1 cellular context compared by ENCODE assay signal in the genomic region with DNA sequence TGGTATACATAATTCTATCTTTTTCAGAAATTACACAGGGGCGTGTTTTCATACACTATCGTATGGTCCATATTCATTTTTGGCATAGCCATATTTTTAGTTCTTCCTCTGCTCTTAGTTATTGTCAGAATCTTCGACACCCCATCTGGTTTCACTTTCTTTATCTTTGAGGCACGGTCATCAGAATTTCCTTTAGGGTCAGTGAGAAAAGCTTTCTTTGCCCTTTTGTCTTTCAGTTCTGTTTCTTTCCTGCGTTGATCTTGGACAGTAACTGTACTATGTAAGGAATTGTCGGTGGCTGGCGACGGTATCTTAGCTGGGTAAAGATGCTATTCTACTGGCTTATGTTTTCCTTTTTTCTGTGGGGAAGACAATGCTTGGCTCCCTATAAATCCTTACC.
TF ChIP-seq lines count a peak whose summit lies in the region.

No MANE protein-coding gene starts in this region.

TF ChIP-seq in WTC11, 78 proteins besides CTCF, POLR2A, EP300 and RAD21 (continued from another document):
- TF ChIP-seq, protein P1, sequence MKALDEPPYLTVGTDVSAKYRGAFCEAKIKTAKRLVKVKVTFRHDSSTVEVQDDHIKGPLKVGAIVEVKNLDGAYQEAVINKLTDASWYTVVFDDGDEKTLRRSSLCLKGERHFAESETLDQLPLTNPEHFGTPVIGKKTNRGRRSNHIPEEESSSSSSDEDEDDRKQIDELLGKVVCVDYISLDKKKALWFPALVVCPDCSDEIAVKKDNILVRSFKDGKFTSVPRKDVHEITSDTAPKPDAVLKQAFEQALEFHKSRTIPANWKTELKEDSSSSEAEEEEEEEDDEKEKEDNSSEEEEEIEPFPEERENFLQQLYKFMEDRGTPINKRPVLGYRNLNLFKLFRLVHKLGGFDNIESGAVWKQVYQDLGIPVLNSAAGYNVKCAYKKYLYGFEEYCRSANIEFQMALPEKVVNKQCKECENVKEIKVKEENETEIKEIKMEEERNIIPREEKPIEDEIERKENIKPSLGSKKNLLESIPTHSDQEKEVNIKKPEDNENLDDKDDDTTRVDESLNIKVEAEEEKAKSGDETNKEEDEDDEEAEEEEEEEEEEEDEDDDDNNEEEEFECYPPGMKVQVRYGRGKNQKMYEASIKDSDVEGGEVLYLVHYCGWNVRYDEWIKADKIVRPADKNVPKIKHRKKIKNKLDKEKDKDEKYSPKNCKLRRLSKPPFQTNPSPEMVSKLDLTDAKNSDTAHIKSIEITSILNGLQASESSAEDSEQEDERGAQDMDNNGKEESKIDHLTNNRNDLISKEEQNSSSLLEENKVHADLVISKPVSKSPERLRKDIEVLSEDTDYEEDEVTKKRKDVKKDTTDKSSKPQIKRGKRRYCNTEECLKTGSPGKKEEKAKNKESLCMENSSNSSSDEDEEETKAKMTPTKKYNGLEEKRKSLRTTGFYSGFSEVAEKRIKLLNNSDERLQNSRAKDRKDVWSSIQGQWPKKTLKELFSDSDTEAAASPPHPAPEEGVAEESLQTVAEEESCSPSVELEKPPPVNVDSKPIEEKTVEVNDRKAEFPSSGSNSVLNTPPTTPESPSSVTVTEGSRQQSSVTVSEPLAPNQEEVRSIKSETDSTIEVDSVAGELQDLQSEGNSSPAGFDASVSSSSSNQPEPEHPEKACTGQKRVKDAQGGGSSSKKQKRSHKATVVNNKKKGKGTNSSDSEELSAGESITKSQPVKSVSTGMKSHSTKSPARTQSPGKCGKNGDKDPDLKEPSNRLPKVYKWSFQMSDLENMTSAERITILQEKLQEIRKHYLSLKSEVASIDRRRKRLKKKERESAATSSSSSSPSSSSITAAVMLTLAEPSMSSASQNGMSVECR (CRISPR knock-in tag; IDR thresholded peaks at IDR 0.05; ENCODE audit: borderline replicate concordance) = no peak
- TF ChIP-seq, protein P2, sequence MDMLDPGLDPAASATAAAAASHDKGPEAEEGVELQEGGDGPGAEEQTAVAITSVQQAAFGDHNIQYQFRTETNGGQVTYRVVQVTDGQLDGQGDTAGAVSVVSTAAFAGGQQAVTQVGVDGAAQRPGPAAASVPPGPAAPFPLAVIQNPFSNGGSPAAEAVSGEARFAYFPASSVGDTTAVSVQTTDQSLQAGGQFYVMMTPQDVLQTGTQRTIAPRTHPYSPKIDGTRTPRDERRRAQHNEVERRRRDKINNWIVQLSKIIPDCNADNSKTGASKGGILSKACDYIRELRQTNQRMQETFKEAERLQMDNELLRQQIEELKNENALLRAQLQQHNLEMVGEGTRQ (CRISPR knock-in tag; IDR thresholded peaks at IDR 0.05) = no peak
- TF ChIP-seq ATF1 (CRISPR knock-in tag; IDR thresholded peaks at IDR 0.05) = no peak
- TF ChIP-seq, protein P3, sequence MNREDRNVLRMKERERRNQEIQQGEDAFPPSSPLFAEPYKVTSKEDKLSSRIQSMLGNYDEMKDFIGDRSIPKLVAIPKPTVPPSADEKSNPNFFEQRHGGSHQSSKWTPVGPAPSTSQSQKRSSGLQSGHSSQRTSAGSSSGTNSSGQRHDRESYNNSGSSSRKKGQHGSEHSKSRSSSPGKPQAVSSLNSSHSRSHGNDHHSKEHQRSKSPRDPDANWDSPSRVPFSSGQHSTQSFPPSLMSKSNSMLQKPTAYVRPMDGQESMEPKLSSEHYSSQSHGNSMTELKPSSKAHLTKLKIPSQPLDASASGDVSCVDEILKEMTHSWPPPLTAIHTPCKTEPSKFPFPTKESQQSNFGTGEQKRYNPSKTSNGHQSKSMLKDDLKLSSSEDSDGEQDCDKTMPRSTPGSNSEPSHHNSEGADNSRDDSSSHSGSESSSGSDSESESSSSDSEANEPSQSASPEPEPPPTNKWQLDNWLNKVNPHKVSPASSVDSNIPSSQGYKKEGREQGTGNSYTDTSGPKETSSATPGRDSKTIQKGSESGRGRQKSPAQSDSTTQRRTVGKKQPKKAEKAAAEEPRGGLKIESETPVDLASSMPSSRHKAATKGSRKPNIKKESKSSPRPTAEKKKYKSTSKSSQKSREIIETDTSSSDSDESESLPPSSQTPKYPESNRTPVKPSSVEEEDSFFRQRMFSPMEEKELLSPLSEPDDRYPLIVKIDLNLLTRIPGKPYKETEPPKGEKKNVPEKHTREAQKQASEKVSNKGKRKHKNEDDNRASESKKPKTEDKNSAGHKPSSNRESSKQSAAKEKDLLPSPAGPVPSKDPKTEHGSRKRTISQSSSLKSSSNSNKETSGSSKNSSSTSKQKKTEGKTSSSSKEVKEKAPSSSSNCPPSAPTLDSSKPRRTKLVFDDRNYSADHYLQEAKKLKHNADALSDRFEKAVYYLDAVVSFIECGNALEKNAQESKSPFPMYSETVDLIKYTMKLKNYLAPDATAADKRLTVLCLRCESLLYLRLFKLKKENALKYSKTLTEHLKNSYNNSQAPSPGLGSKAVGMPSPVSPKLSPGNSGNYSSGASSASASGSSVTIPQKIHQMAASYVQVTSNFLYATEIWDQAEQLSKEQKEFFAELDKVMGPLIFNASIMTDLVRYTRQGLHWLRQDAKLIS (CRISPR knock-in tag; IDR thresholded peaks at IDR 0.05; ENCODE audit: borderline replicate concordance) = no peak
- TF ChIP-seq, protein P4, sequence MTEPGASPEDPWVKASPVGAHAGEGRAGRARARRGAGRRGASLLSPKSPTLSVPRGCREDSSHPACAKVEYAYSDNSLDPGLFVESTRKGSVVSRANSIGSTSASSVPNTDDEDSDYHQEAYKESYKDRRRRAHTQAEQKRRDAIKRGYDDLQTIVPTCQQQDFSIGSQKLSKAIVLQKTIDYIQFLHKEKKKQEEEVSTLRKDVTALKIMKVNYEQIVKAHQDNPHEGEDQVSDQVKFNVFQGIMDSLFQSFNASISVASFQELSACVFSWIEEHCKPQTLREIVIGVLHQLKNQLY (CRISPR knock-in tag; IDR thresholded peaks at IDR 0.05) = no peak
- TF ChIP-seq, protein P5, sequence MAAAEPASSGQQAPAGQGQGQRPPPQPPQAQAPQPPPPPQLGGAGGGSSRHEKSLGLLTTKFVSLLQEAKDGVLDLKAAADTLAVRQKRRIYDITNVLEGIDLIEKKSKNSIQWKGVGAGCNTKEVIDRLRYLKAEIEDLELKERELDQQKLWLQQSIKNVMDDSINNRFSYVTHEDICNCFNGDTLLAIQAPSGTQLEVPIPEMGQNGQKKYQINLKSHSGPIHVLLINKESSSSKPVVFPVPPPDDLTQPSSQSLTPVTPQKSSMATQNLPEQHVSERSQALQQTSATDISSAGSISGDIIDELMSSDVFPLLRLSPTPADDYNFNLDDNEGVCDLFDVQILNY (CRISPR knock-in tag; IDR thresholded peaks at IDR 0.05) = no peak
